ENCODE assay signal across 8 cellular contexts in the genomic region with DNA sequence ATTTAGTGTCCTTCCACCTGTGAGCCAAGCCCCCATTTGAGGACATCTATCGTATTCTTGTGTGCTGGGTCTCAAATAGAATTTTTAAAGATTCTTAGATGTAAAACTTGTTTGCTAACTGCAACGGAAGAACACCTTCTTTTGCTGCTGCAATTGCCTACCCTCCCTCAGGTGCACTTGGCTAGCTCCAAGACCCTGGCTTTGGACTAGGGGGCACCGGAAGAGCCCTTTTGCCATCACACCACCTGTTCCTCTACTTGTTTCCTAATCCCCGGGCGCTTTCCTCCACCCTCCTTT. TPM values are rescaled to one million over a fixed set of nuclear protein-coding genes. Genes with fewer than 3 reads are reported as not detected.
A peak's percentile ranks its signal among the peaks of the same experiment; 100 is the strongest.
DNase-seq lines count a peak whose midpoint lies in the region; ATAC-seq lines count a peak whose summit lies in the region.

No MANE protein-coding gene starts in this region.

- no peaks in the 10 kb centered on the region for H3K9me3 ChIP-seq in CD4-positive, alpha-beta memory T cell (ENCODE audit: control insufficient read depth in 1 of 2, low read length in 2 of 2)
- H3K9me3 ChIP-seq in MG63: no peaks in the 10 kb centered on the region

- H3K27ac Mint-ChIP-seq in CD4-positive, alpha-beta memory T cell: peak overlapping the region in 6 of 7 donors; percentile 6 to 100 (median 70)
- H3K27ac Mint-ChIP-seq in natural killer cell treated with Interleukin-12 subunit alpha and Interleukin-12 subunit beta and Interleukin-15 and Interleukin-18, amount 100 ng/mL, for 72 hours: peak overlapping the region; percentile 82 to 86

- peaks cover 37 to 64% of the 10 kb centered on the region in 2 donors for H3K36me3 Mint-ChIP-seq in CD4-positive, alpha-beta memory T cell
- peaks cover 28% of the 10 kb centered on the region for H3K36me3 Mint-ChIP-seq in natural killer cell treated with Interleukin-12 subunit alpha and Interleukin-12 subunit beta and Interleukin-15 and Interleukin-18, amount 100 ng/mL, for 72 hours

- peaks cover 38% of the 10 kb centered on the region for H3K36me3 ChIP-seq in CD4-positive, alpha-beta memory T cell (ENCODE audit: insufficient read depth, low read length)
- H3K36me3 ChIP-seq in MG63: peaks cover 45% of the 10 kb centered on the region

- peaks cover 30 to 49% (median 39%) of the 10 kb centered on the region in 4 donors for H3K4me1 Mint-ChIP-seq in CD4-positive, alpha-beta memory T cell
- peaks cover 31 to 32% of the 10 kb centered on the region in 2 donors for H3K4me1 Mint-ChIP-seq in natural killer cell treated with Interleukin-12 subunit alpha and Interleukin-12 subunit beta and Interleukin-15 and Interleukin-18, amount 100 ng/mL, for 72 hours (ENCODE audit: low read depth in 2 of 2)

- peak overlapping the region; percentile 92 to 99 (median 97) for H3K4me3 Mint-ChIP-seq in CD4-positive, alpha-beta memory T cell
- peak overlapping the region; percentile 84 for H3K4me3 Mint-ChIP-seq in natural killer cell treated with Interleukin-12 subunit alpha and Interleukin-12 subunit beta and Interleukin-15 and Interleukin-18, amount 100 ng/mL, for 72 hours

- no peaks in the 10 kb centered on the region for H3K27me3 ChIP-seq in CD4-positive, alpha-beta memory T cell (ENCODE audit: insufficient read depth, low read length)
- H3K27me3 ChIP-seq in MG63: no peaks in the 10 kb centered on the region

- CTCF ChIA-PET in CD4-positive, alpha-beta memory T cell (lab: Charles Lee; ENCODE audit: partially characterized antibody): interaction anchor here (0.9 to 2.3 kb wide), 6 partner anchors 11 to 362 kb away, joined by 3 to 7 read pairs (median 4); no protein-coding TSS in a partner anchor

- H3K9me3 Mint-ChIP-seq in CD4-positive, alpha-beta memory T cell: no peaks in the 10 kb centered on the region
- no peaks in the 10 kb centered on the region for H3K9me3 Mint-ChIP-seq in natural killer cell treated with Interleukin-12 subunit alpha and Interleukin-12 subunit beta and Interleukin-15 and Interleukin-18, amount 100 ng/mL, for 72 hours

- intact Hi-C loops in CD4-positive, alpha-beta memory T cell (cut with micrococcal nuclease): loop anchor here (2.0 to 10.0 kb wide), 3 partner anchors 62 to 1036 kb away; partner anchors contain the start of gene MACO1

- H3K27ac ChIP-seq in CD4-positive, alpha-beta memory T cell (ENCODE audit: low read depth, low read length): no peak overlapping the region
- peak overlapping the region; percentile 87 for H3K27ac ChIP-seq in caudate nucleus (ENCODE audit: low read depth, low read length)

- DNase-seq in CD4-positive, alpha-beta memory T cell: no peak
- DNase-seq in MG63: no peak
- no peak for DNase-seq in caudate nucleus (lab: John Stamatoyannopoulos, UW)
- no peak for DNase-seq in natural killer cell treated with Interleukin-12 subunit alpha and Interleukin-12 subunit beta and Interleukin-15 and Interleukin-18, amount 100 ng/mL, for 72 hours (ENCODE audit: low spot score)
- no peak for DNase-seq in DMS 273 (lab: John Stamatoyannopoulos, UW; ENCODE audit: unreplicated experiment)
- no peak for DNase-seq in EL
- DNase-seq in SKM-1 treated with dmso at 0.1 percent for 144 hours (lab: John Stamatoyannopoulos, UW; ENCODE audit: unreplicated experiment): no peak

- H3K4me1 ChIP-seq in CD4-positive, alpha-beta memory T cell (ENCODE audit: insufficient read depth, low read length): peaks cover 36% of the 10 kb centered on the region

- peak overlapping the region in 1 of 2 donors; percentile 85 for H3K4me3 ChIP-seq in CD4-positive, alpha-beta memory T cell (ENCODE audit: low read length in 2 of 2)
- peak overlapping the region; percentile 99 for H3K4me3 ChIP-seq in MG63

- POLR2A ChIA-PET in CD4-positive, alpha-beta memory T cell (lab: Charles Lee; ENCODE audit: partially characterized antibody): interaction anchor here (0.9 to 4.5 kb wide), 13 partner anchors 10 to 1224 kb away, joined by 3 to 54 read pairs (median 6); partner anchors contain the start of genes DHDDS, PIGV, RSRP1 and SH3BGRL3

- no peak for ATAC-seq in natural killer cell treated with Interleukin-12 subunit alpha and Interleukin-12 subunit beta and Interleukin-15 and Interleukin-18, amount 100 ng/mL, for 72 hours
- no peak for ATAC-seq in HG02571 (IDR thresholded peaks at IDR 0.05; ENCODE audit: unreplicated experiment)

- H3K27me3 Mint-ChIP-seq in CD4-positive, alpha-beta memory T cell: no peaks in the 10 kb centered on the region
- no peaks in the 10 kb centered on the region for H3K27me3 Mint-ChIP-seq in natural killer cell treated with Interleukin-12 subunit alpha and Interleukin-12 subunit beta and Interleukin-15 and Interleukin-18, amount 100 ng/mL, for 72 hours

RNA-seq across cellular contexts. Expression of gene HMGN2, which starts 1.1 kb away (rescaled TPM):
- 100 to 1,000 TPM; 341 to 361 TPM for total RNA-seq in CD4-positive, alpha-beta memory T cell
- polyA plus RNA-seq in CD4-positive, alpha-beta memory T cell: 100 to 1,000 TPM; 566 to 681 TPM
- total RNA-seq in MG63 (2014; rRNA removed; shearing (Covaris generic); ENCODE audit: low replicate concordance): 568 and 802 TPM in 2 replicates
- 100 to 1,000 TPM; 493 to 648 TPM for total RNA-seq in natural killer cell treated with Interleukin-12 subunit alpha and Interleukin-12 subunit beta and Interleukin-15 and Interleukin-18, amount 100 ng/mL, for 72 hours

RNA-seq across cellular contexts. Expression of gene DHDDS, which starts 39.0 kb away (rescaled TPM):
- total RNA-seq in CD4-positive, alpha-beta memory T cell: 10 to 100 TPM; 44.4 to 46.2 TPM
- 10 to 100 TPM; 23.3 to 26.7 TPM for polyA plus RNA-seq in CD4-positive, alpha-beta memory T cell
- 28.8 and 37.8 TPM in 2 replicates for total RNA-seq in MG63 (2014; rRNA removed; shearing (Covaris generic); ENCODE audit: low replicate concordance)
- 10 to 100 TPM; 63.5 to 87.7 TPM for total RNA-seq in natural killer cell treated with Interleukin-12 subunit alpha and Interleukin-12 subunit beta and Interleukin-15 and Interleukin-18, amount 100 ng/mL, for 72 hours

RNA-seq across cellular contexts. Expression of gene RPS6KA1, which starts 58.4 kb away (rescaled TPM):
- 100 to 1,000 TPM; 106 to 108 TPM for total RNA-seq in CD4-positive, alpha-beta memory T cell
- 100 to 1,000 TPM; 180 to 215 TPM for polyA plus RNA-seq in CD4-positive, alpha-beta memory T cell
- total RNA-seq in MG63 (2014; rRNA removed; shearing (Covaris generic); ENCODE audit: low replicate concordance): 10.1 and 10.2 TPM in 2 replicates
- 100 to 1,000 TPM; 324 to 369 TPM for total RNA-seq in natural killer cell treated with Interleukin-12 subunit alpha and Interleukin-12 subunit beta and Interleukin-15 and Interleukin-18, amount 100 ng/mL, for 72 hours
